ENCODE assay signal across 1 cellular context in genomic region chr16:3266873-3267537, GRCh38.
TF ChIP-seq lines count a peak whose summit lies in the region.

No MANE protein-coding gene starts in this region.

TF ChIP-seq in GM23338, 12 proteins besides CTCF, POLR2A, EP300 and RAD21:
- TF ChIP-seq ZNF114 (CRISPR knock-in tag; IDR thresholded peaks at IDR 0.05) (no peak), ZNF331 (CRISPR knock-in tag; IDR thresholded peaks at IDR 0.05; ENCODE audit: low read depth) (no peak), STAT1 (IDR thresholded peaks at IDR 0.05; ENCODE audit: unreplicated experiment) (no peak), JUNB (IDR thresholded peaks at IDR 0.05; ENCODE audit: unreplicated experiment) (no peak), CREB1 (CRISPR knock-in tag; IDR thresholded peaks at IDR 0.05; ENCODE audit: low read depth) (no peak), POLR2AphosphoS5 (IDR thresholded peaks at IDR 0.05; ENCODE audit: low read depth) (no peak), EZH2 (IDR thresholded peaks at IDR 0.05; ENCODE audit: low read depth, unreplicated experiment) (no peak), ZNF462 (CRISPR knock-in tag; IDR thresholded peaks at IDR 0.05) (no peak)
- TF ChIP-seq, protein P1, sequence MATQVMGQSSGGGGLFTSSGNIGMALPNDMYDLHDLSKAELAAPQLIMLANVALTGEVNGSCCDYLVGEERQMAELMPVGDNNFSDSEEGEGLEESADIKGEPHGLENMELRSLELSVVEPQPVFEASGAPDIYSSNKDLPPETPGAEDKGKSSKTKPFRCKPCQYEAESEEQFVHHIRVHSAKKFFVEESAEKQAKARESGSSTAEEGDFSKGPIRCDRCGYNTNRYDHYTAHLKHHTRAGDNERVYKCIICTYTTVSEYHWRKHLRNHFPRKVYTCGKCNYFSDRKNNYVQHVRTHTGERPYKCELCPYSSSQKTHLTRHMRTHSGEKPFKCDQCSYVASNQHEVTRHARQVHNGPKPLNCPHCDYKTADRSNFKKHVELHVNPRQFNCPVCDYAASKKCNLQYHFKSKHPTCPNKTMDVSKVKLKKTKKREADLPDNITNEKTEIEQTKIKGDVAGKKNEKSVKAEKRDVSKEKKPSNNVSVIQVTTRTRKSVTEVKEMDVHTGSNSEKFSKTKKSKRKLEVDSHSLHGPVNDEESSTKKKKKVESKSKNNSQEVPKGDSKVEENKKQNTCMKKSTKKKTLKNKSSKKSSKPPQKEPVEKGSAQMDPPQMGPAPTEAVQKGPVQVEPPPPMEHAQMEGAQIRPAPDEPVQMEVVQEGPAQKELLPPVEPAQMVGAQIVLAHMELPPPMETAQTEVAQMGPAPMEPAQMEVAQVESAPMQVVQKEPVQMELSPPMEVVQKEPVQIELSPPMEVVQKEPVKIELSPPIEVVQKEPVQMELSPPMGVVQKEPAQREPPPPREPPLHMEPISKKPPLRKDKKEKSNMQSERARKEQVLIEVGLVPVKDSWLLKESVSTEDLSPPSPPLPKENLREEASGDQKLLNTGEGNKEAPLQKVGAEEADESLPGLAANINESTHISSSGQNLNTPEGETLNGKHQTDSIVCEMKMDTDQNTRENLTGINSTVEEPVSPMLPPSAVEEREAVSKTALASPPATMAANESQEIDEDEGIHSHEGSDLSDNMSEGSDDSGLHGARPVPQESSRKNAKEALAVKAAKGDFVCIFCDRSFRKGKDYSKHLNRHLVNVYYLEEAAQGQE (IDR thresholded peaks at IDR 0.05; ENCODE audit: unreplicated experiment), result no peak
